In the genomic region with DNA sequence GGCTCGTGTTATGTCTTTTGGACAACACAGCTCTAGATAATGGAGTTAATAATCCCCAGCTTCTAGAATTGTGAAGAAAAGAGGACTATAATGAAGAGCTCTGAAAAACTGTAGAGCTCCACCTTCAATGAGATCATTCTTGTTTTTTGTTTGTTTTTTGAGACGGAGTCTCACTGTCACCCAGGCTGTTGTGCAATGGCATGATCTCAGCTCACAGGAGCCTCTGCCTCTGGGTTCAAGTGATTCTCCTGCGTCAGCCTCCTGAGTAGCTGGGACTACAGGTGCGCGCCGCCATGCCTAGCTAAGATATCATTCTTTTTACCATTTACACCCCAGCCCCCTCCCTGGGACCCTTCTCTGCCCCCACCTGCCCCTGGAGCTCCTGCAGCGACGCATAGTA, we compare ENCODE assay signal across 1 cellular context.
TF ChIP-seq lines count a peak whose summit lies in the region.

No MANE protein-coding gene starts in this region.

TF ChIP-seq in IMR-90, 13 proteins besides CTCF, POLR2A, EP300 and RAD21:
- TF ChIP-seq MAFK (IDR thresholded peaks at IDR 0.05; ENCODE audit: low read depth, low read length), result no peak
- peak; percentile 77 for TF ChIP-seq CEBPB (IDR thresholded peaks at IDR 0.05; ENCODE audit: low read depth, low read length)
